In the genomic region with DNA sequence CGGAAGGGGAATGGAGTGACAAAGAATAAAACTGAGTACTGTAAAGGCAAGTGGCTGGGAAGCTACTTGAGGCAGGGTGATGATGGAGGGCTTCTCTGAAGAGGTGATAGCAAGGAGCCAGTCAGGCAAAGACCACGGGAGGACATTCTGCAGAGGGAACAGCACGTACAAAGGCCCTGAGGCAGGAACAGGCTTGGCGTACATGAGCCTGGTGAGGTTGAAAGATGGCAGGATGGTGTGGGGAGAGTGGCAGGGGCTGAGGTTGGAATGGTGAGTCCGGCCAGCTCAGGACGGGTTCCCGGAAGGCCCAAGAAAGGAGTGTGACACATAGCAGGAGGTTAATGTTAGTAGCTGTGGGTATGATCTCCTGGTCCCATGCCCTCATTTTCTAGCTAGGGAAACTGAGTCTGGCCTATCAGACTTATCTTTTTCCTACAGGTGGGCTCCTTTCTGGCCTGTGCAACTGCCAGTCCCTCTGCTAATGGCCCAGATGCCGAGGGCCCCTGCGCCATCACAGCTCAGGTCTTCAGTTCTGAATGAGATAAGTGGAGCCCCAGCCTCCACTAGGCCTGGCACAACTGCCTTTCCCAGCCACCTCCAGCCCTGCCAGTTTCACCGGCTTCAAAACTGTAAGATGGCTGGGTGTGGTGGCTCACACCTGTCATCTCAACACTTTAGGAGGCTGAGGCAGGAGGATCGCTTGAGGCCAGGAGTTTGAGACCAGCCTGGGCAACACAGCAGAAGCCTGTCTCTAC, we compare ENCODE assay signal across 16 cellular contexts.
"Had no signal": no experiment of that assay in that cellular context is flagged by ENCODE, and none has a peak within 500 bp of the region (broad histone marks: within the 10 kb centered on the region; RNA-seq: fewer than 3 reads in every experiment).

No MANE protein-coding gene starts in this region.

- H3K4me3 ChIP-seq: coronary artery, esophagus muscularis mucosa, lower lobe of right lung, pancreas, right atrium auricular region, suprapubic skin, transverse colon, upper lobe of right lung, uterus had no signal

- H3K36me3 Mint-ChIP-seq: naive thymus-derived CD8-positive, alpha-beta T cell had no signal

- H3K36me3 ChIP-seq: esophagus muscularis mucosa, lower lobe of right lung, neutrophil, pancreas, right atrium auricular region, suprapubic skin, transverse colon, upper lobe of right lung, uterus had no signal

- H3K4me3 Mint-ChIP-seq: naive thymus-derived CD8-positive, alpha-beta T cell; nephron progenitor cell; stimulated activated naive CD8-positive, alpha-beta T cell treated with anti-CD3 and anti-CD28 coated beads, Interleukin-15, amount 100 ng/mL, for 72 hours had no signal

- H3K4me1 Mint-ChIP-seq: nephron progenitor cell had no signal

- H3K27ac ChIP-seq: coronary artery, esophagus muscularis mucosa, foreskin keratinocyte, lower lobe of right lung, neutrophil, pancreas, right atrium auricular region, suprapubic skin, transverse colon, upper lobe of right lung, uterus had no signal

- DNase-seq: foreskin keratinocyte, lower lobe of right lung, upper lobe of right lung had no signal

- ATAC-seq: sciatic nerve had no signal

- H3K27me3 ChIP-seq: right atrium auricular region, uterus had no signal

- H3K9me3 Mint-ChIP-seq: nephron progenitor cell had no signal

- H3K9me3 ChIP-seq: esophagus muscularis mucosa, lower lobe of right lung, neutrophil, pancreas, right atrium auricular region, suprapubic skin, transverse colon, upper lobe of right lung, uterus had no signal

- H3K4me1 ChIP-seq: esophagus muscularis mucosa, pancreas, right atrium auricular region, suprapubic skin, transverse colon, upper lobe of right lung, uterus had no signal

- H3K27ac Mint-ChIP-seq: nephron progenitor cell; progenitor cell of endocrine pancreas; stimulated activated naive CD8-positive, alpha-beta T cell treated with anti-CD3 and anti-CD28 coated beads, Interleukin-15, amount 100 ng/mL, for 72 hours had no signal
